ENCODE assay signal across 34 cellular contexts in the genomic region with DNA sequence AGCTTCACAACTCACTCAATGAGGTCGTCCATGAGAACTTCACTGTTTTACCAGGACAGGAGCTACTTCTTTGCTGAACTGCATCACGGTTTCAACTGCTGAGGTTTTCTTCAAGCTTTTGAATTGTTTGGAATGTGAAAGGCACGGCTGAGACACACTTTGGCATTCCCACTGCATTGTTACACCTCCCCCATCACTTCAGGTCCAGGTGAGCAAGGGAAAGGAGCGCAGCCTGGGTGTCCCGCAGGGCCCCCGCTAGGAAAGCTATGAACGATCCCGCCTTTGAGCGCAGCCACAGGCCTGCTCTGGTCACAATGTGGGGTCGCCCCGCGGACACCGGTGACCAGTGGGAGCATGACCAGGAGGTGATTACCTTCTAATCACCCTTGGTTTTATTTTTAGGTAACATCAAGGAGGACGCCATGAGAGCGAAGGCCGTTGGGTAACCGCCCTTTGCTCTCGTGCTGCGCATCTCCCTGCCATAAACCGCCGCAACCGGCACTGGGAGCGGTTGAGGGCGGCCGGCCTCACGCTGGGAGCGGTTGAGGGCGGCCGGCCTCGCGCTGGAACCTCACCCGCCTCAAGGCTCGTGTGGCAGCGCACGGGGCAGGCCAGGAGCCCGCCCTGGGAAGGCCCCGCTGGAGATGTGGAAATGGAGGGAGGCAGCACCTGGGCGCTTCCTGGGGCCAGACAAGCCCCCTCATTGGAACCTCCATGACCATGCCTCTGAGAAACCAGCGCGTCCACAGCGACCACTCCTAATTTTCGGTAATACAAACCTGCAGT.
"Had no signal": no experiment of that assay in that cellular context is flagged by ENCODE, and none has a peak within 500 bp of the region (broad histone marks: within the 10 kb centered on the region; RNA-seq: fewer than 3 reads in every experiment).

No MANE protein-coding gene starts in this region.

- H3K27me3 ChIP-seq: ascending aorta, cardiac muscle cell, Peyer's patch had no signal

- H3K4me2 ChIP-seq: KMS-11 had no signal

- H3K36me3 ChIP-seq: ascending aorta, cardiac muscle cell, Peyer's patch had no signal

- H3K27ac ChIP-seq: ascending aorta, cardiac muscle cell, KMS-11, Peyer's patch, RWPE1, VCaP had no signal

- H3K9me3 Mint-ChIP-seq: activated B cell treated with CpG ODN at 0.5 μM for 24 hours; activated naive CD4-positive, alpha-beta T cell treated with anti-CD3 and anti-CD28 coated beads, Interleukin-2, amount 50 U/mL, for 24 hours; activated T-cell treated with anti-CD3 and anti-CD28 coated beads, Interleukin-2, amount 50 U/mL, for 24 hours had no signal

- DNase-seq: activated B cell treated with CpG ODN at 0.5 μM for 24 hours; activated CD4-positive, alpha-beta memory T cell treated with anti-CD3 and anti-CD28 coated beads, Interleukin-2, amount 10 ng/mL, durations not matched to agents 7 days and 5 days; activated CD4-positive, alpha-beta T cell treated with anti-CD3 and anti-CD28 coated beads for 48 hours; activated CD4-positive, CD25-positive, alpha-beta regulatory T cell treated with anti-CD3 and anti-CD28 coated beads, Interleukin-2, amount 50 U/mL, for 72 hours; activated gamma-delta T cell; activated naive CD4-positive, alpha-beta T cell treated with Interleukin-2 at 50 U/mL for 16 hours; activated naive CD8-positive, alpha-beta T cell treated with anti-CD3 and anti-CD28 coated beads, Interleukin-2, amount 10 ng/mL, durations not matched to agents 7 days and 5 days; activated T-cell treated with anti-CD3 and anti-CD28 coated beads, Interleukin-2, amount 50 U/mL, for 24 hours; amygdala; MM.1S; MV-4-11; NCI-H1092; NCI-H1436 treated with DMSO at 0.1 percent for 48 hours; NCI-H1694 treated with DMSO at 0.1 percent for 48 hours; NCI-H2029; NCI-H345; NCI-H524 treated with DMSO at 0.1 percent for 48 hours; NCI-H748 treated with DMSO at 0.1 percent for 48 hours; NK-92 treated with Interleukin-12 subunit alpha and Interleukin-12 subunit beta, amount 100 ng/mL, for 24 hours; PC-3; Peyer's patch; SIG-M5; T-cell; T-helper 17 cell; T-helper 9 cell had no signal

- H3K4me3 ChIP-seq: ascending aorta, cardiac muscle cell, Peyer's patch had no signal

- H3K27ac Mint-ChIP-seq: activated B cell treated with CpG ODN at 0.5 μM for 24 hours; activated CD4-positive, alpha-beta memory T cell treated with anti-CD3 and anti-CD28 coated beads, Interleukin-2, amount 10 ng/mL, durations not matched to agents 7 days and 5 days; activated naive CD4-positive, alpha-beta T cell treated with anti-CD3 and anti-CD28 coated beads, Interleukin-2, amount 50 U/mL, for 24 hours; activated naive CD8-positive, alpha-beta T cell treated with anti-CD3 and anti-CD28 coated beads, Interleukin-2, amount 10 ng/mL, durations not matched to agents 7 days and 5 days; activated T-cell treated with anti-CD3 and anti-CD28 coated beads, Interleukin-2, amount 50 U/mL, for 24 hours; activated T-helper 2 cell treated with anti-CD3 and anti-CD28 coated beads, Interferon-gamma antibody, Interleukin-2, Interleukin-4, amounts not matched to agents 10 μg/mL and 5 μg/mL and 100 μg/mL, durations not matched to agents 14 hours and 24 hours and 36 hours; T-cell; T-helper 17 cell had no signal

- H3K27me3 Mint-ChIP-seq: activated B cell treated with CpG ODN at 0.5 μM for 24 hours; activated naive CD4-positive, alpha-beta T cell treated with anti-CD3 and anti-CD28 coated beads, Interleukin-2, amount 50 U/mL, for 24 hours; activated T-cell treated with anti-CD3 and anti-CD28 coated beads, Interleukin-2, amount 50 U/mL, for 24 hours; T-cell; T-helper 17 cell had no signal

- H3K4me1 ChIP-seq: ascending aorta, Peyer's patch had no signal

- ATAC-seq: PC-3, Right ventricle myocardium inferior, SK-N-SH treated with all-trans-retinoic acid at 6 μM for 48 hours, T-cell, T-helper 17 cell had no signal

- H3K9ac ChIP-seq: KMS-11 had no signal

- H3K9me3 ChIP-seq: ascending aorta, Peyer's patch had no signal

- H3K4me3 Mint-ChIP-seq: activated B cell treated with CpG ODN at 0.5 μM for 24 hours; activated CD4-positive, alpha-beta memory T cell treated with anti-CD3 and anti-CD28 coated beads, Interleukin-2, amount 10 ng/mL, durations not matched to agents 7 days and 5 days; activated naive CD4-positive, alpha-beta T cell treated with anti-CD3 and anti-CD28 coated beads, Interleukin-2, amount 50 U/mL, for 24 hours; activated naive CD8-positive, alpha-beta T cell treated with anti-CD3 and anti-CD28 coated beads, Interleukin-2, amount 10 ng/mL, durations not matched to agents 7 days and 5 days; activated T-cell treated with anti-CD3 and anti-CD28 coated beads, Interleukin-2, amount 50 U/mL, for 24 hours; T-cell; T-helper 17 cell had no signal
